14 cellular contexts compared by ENCODE assay signal in the genomic region with DNA sequence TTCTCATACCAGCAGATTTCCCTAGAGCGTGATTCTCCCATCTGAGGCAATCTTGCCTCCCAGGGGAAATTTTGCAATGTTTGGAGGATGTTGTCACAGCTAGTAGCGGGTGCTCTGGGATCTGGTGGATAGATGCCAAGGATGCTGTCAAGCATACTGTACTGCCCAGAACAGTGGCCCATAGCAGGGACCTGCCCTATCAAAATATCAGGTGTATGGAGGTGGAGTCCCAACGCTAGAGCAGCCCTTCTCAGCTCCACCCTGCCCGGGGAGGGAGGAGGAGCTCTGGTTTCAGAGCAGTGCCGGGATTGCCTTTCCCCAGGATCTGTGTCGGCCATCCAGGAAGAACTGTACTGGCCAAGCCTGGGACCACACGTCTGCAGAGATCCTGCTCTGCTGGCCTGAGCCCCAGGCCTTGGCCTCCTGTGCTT. TPM values are rescaled to one million over a fixed set of nuclear protein-coding genes. Genes with fewer than 3 reads are reported as not detected.
A peak's percentile ranks its signal among the peaks of the same experiment; 100 is the strongest.
DNase-seq lines count a peak whose midpoint lies in the region; ATAC-seq, FAIRE-seq and TF ChIP-seq lines count a peak whose summit lies in the region.
"Had no signal": no experiment of that assay in that cellular context is flagged by ENCODE, and none has a peak within 500 bp of the region (broad histone marks: within the 10 kb centered on the region; RNA-seq: fewer than 3 reads in every experiment).

No MANE protein-coding gene starts in this region.

- H2BK20ac ChIP-seq in H1 (ENCODE audit: low read length): no peak overlapping the region

- no peak for TF ChIP-seq POLR2A in H1 (IDR thresholded peaks at IDR 0.05; ENCODE audit: control extremely low read depth in 1 of 2, low read depth in 2 of 2, low read length in 2 of 2)

- no peak for TF ChIP-seq RAD21 in H1 (IDR thresholded peaks at IDR 0.05 in 1 of 2, conservative IDR thresholded peaks at IDR 0.05 in 1 of 2; ENCODE audit: low read depth in 2 of 2, low read length in 2 of 2)

- no peak overlapping the region for H3K27ac ChIP-seq in H1 (ENCODE audit: low read depth, low read length)

- H3K4me3 ChIP-seq in H1 (ENCODE audit: extremely low read depth in 1 of 4, insufficient read depth in 2 of 4, low read depth in 3 of 4, low read length in 4 of 4): no peak overlapping the region

- DNase-seq in G401 (ENCODE audit: low spot score) (peak; percentile 45), M059J (ENCODE audit: low read depth) (peak; percentile 36), H1 (ENCODE audit: low read depth in 1 of 2, low spot score in 2 of 2) (no peak), naive B cell (no peak), epidermal melanocyte (ENCODE audit: insufficient read length, low spot score) (no peak), H4 (ENCODE audit: low spot score) (no peak)
- DNase-seq: activated CD8-positive, alpha-beta T cell treated with anti-CD3 and anti-CD28 coated beads, Interleukin-2, amount 10 ng/mL, durations not matched to agents 7 days and 5 days; activated naive CD4-positive, alpha-beta T cell treated with anti-CD3 and anti-CD28 coated beads, Interleukin-2, amount 50 U/mL, for 16 hours; GOT3; hippocampal formation; NCI-H187; stimulated activated CD4-positive, alpha-beta T cell treated with anti-CD3 and anti-CD28 coated beads, Interleukin-4, amount 100 ng/mL, for 4 hours; T-cell had no signal

- H2BK120ac ChIP-seq in H1 (replicated peaks; ENCODE audit: low read depth, low read length): no peak overlapping the region

- H3K4me3 Mint-ChIP-seq in naive B cell: peak overlapping the region in 1 of 8 donors; percentile 40
- H3K4me3 Mint-ChIP-seq: activated CD8-positive, alpha-beta T cell treated with anti-CD3 and anti-CD28 coated beads, Interleukin-2, amount 10 ng/mL, durations not matched to agents 7 days and 5 days; T-cell had no signal

- in situ Hi-C loops in G401 (cut with HindIII; ENCODE audit: low sequenced_read_pairs): no loop called here

- no peak overlapping the region for H4K91ac ChIP-seq in H1 (replicated peaks; ENCODE audit: insufficient read length, low read length)

- FAIRE-seq in H1 (lab: Jason Lieb, UNC): no peak

- H2AK5ac ChIP-seq in H1 (ENCODE audit: low read depth, low read length): no peak overlapping the region

- H3K4ac ChIP-seq in H1 (replicated peaks; ENCODE audit: insufficient read length, low read depth, low read length): no peak overlapping the region

- CTCF ChIA-PET in H1 (lab: Charles Lee; ENCODE audit: partially characterized antibody): interaction anchor here (1.0 to 4.7 kb wide), 6 partner anchors 9 to 109 kb away, joined by 3 to 30 read pairs (median 8); a partner anchor contains a TSS

- H3K14ac ChIP-seq in H1 (ENCODE audit: insufficient read length): no peak overlapping the region

- H3K79me2 ChIP-seq in H1 (ENCODE audit: control insufficient read depth in 1 of 2, insufficient read depth in 2 of 2, low read length in 2 of 2): peaks cover 0 to 11% of the 10 kb centered on the region in 2 experiments; a peak in 1 of 4 replicates

- H3K27ac Mint-ChIP-seq in naive B cell: peak overlapping the region in 5 of 6 donors; percentile 56 to 83 (median 62)
- H3K27ac Mint-ChIP-seq: activated CD8-positive, alpha-beta T cell treated with anti-CD3 and anti-CD28 coated beads, Interleukin-2, amount 10 ng/mL, durations not matched to agents 7 days and 5 days had no signal

- no peak overlapping the region for H2BK12ac ChIP-seq in H1 (ENCODE audit: low read depth, low read length)

- no peaks in the 10 kb centered on the region for H3K9me3 ChIP-seq in H1 (ENCODE audit: insufficient read depth in 2 of 2, low read depth in 1 of 2, low read length in 1 of 2)

- no peak for TF ChIP-seq EP300 in H1 (IDR thresholded peaks at IDR 0.05; ENCODE audit: borderline replicate concordance in 1 of 2, low read depth in 2 of 2, low read length in 2 of 2)

- peaks cover 45 to 50% of the 10 kb centered on the region in 2 experiments for H4K20me1 ChIP-seq in H1 (replicated peaks in 1 of 2; ENCODE audit: control insufficient read depth in 1 of 2, insufficient read depth in 2 of 2, low read length in 2 of 2)

- 87% methylated on average over 7 of the region's 7 CpGs; no CpG with 5 or more reads in 1 of the 2 experiments for WGBS in H1 (ENCODE audit: extremely low coverage in 1 of 2, insufficient coverage in 1 of 2, insufficient read length in 1 of 2, insufficient replicate concordance in 2 of 2, low coverage in 1 of 2, low lambda C conversion rate in 2 of 2, missing lambda C conversion rate in 1 of 2), 2 experiments

- no peak overlapping the region for H2AFZ ChIP-seq in H1 (ENCODE audit: low read length)

- peaks cover 0 to 6% (median 1%) of the 10 kb centered on the region in 4 experiments; a peak in 4 of 7 replicates for H3K4me1 ChIP-seq in H1 (replicated peaks in 1 of 4; ENCODE audit: control insufficient read depth in 3 of 4, insufficient read depth in 4 of 4, low read length in 3 of 4)

- H4K8ac ChIP-seq in H1 (ENCODE audit: extremely low read depth, insufficient read depth, low read length): no peak overlapping the region

- no peak overlapping the region for H3K4me2 ChIP-seq in H1 (ENCODE audit: insufficient read depth in 1 of 2, low read depth in 2 of 2, low read length in 2 of 2)

- no peaks in the 10 kb centered on the region; the same call in 1 of the 2 replicates for H3K23me2 ChIP-seq in H1 (ENCODE audit: low read depth, low read length)

- H3K23ac ChIP-seq in H1 (ENCODE audit: insufficient read length): no peak overlapping the region

- H4K5ac ChIP-seq in H1 (ENCODE audit: insufficient read length, low read depth, low read length): no peak overlapping the region

- POLR2A ChIA-PET in H1 (lab: Charles Lee; ENCODE audit: partially characterized antibody): interaction anchor here (55.9 to 59.0 kb wide), 2 partner anchors 1 to 22 kb away, joined by 1874 read pairs; a partner anchor contains a TSS

- no peak overlapping the region for H3K18ac ChIP-seq in H1 (ENCODE audit: extremely low read depth, low read length)

- H3K36me3 Mint-ChIP-seq in naive B cell: no peaks in the 10 kb centered on the region

- H3K36me3 ChIP-seq in H1 (ENCODE audit: control insufficient read depth in 2 of 4, insufficient read depth in 4 of 4, low read length in 3 of 4): peaks cover 51 to 72% (median 60%) of the 10 kb centered on the region in 4 experiments

- peaks cover 0 to 1% (median 0%) of the 10 kb centered on the region in 7 donors for H3K9me3 Mint-ChIP-seq in naive B cell
- H3K9me3 Mint-ChIP-seq: T-cell had no signal

- H3K9ac ChIP-seq in H1 (replicated peaks in 1 of 4; ENCODE audit: extremely low read depth in 1 of 4, low read depth in 3 of 4, low read length in 3 of 4): no peak overlapping the region

- no peak for TF ChIP-seq CTCF in H1 (IDR thresholded peaks at IDR 0.05; ENCODE audit: control extremely low read depth in 1 of 3, insufficient read depth in 1 of 3, low read depth in 1 of 3, low read length in 3 of 3)

- H2BK5ac ChIP-seq in H1 (ENCODE audit: low read depth, low read length): no peak overlapping the region

- H3K4me1 Mint-ChIP-seq in naive B cell: peaks cover 6 to 16% (median 7%) of the 10 kb centered on the region in 3 donors

- H3K27me3 Mint-ChIP-seq in naive B cell: no peaks in the 10 kb centered on the region

- no peak overlapping the region for H2BK15ac ChIP-seq in H1 (ENCODE audit: low read length)

- 0 out of 2 replicates have a peak, but pooled peaks cover 9% of the 10 kb centered on the region for H3K79me1 ChIP-seq in H1 (ENCODE audit: low read depth, low read length)

- no peaks in the 10 kb centered on the region for H3K27me3 ChIP-seq in H1 (replicated peaks in 1 of 4; ENCODE audit: control insufficient read depth in 3 of 4, extremely low read depth in 1 of 4, insufficient read depth in 3 of 4, low read length in 3 of 4)

- no peak overlapping the region for H3K56ac ChIP-seq in H1 (replicated peaks; ENCODE audit: insufficient read length, low read depth, low read length)

- ATAC-seq in naive B cell (ENCODE audit: low read depth in 2 of 2) (no peak), HG03196 (IDR thresholded peaks at IDR 0.05; ENCODE audit: unreplicated experiment) (no peak)
- ATAC-seq: activated CD8-positive, alpha-beta T cell treated with anti-CD3 and anti-CD28 coated beads, Interleukin-2, amount 10 ng/mL, durations not matched to agents 7 days and 5 days had no signal

RNA-seq across cellular contexts. Expression of a gene that starts 10.9 kb away (rescaled TPM):
- total RNA-seq in G401 (2014; rRNA removed; shearing (Covaris generic)): 85.4 and 93.4 TPM in 2 replicates
- total RNA-seq in M059J (2014; rRNA removed; shearing (Covaris generic)): 14.3 and 19.7 TPM in 2 replicates
- total RNA-seq in H1 (2021; fragmentation: NEBNext Ultra II Directional; extraction: Animal tissue kit (Norgen Biotek cat#: 25700)): 61.1 and 61.6 TPM in 2 replicates
- polyA plus RNA-seq in H1 (2011; rRNA removed) (94.2 and 126 TPM in 2 replicates), naive B cell (ENCODE audit: low read depth in 6 of 6) (10 to 100 TPM; 39.0 to 82.5 (median 46.2) TPM)
- polyA plus RNA-seq in H1 (2011; cell fraction: cytosol; rRNA removed): 106 TPM
- polyA plus RNA-seq in H1 (2011; cell fraction: nucleus; rRNA removed): 245 TPM
- 59.3 to 105 TPM (median 99.7 TPM) in 4 replicates for polyA plus RNA-seq in H1 (2012, experiment 1 of 2)
- polyA plus RNA-seq in H1 (2012, experiment 2 of 2): 74.3 TPM
- polyA plus RNA-seq in H1 (2013, experiment 1 of 2): 33.7 TPM
- 31.1 TPM for polyA plus RNA-seq in H1 (2013, experiment 2 of 2)
- polyA minus RNA-seq in H1 (2011; rRNA and poly(A)+ RNA removed): 24.7 and 28.9 TPM in 2 replicates
- 20.5 TPM for polyA minus RNA-seq in H1 (2011; cell fraction: cytosol; rRNA and poly(A)+ RNA removed)
- polyA minus RNA-seq in H1 (2011; cell fraction: nucleus; rRNA and poly(A)+ RNA removed): 38.8 TPM
- total RNA-seq in H4 (2014; rRNA removed; shearing (Covaris generic)): 21.4 and 29.6 TPM in 2 replicates

RNA-seq across cellular contexts. Expression of a gene that starts 27.5 kb away (rescaled TPM):
- 90.2 and 121 TPM in 2 replicates for total RNA-seq in G401 (2014; rRNA removed; shearing (Covaris generic))
- 49.9 and 91.8 TPM in 2 replicates for total RNA-seq in M059J (2014; rRNA removed; shearing (Covaris generic))
- 120 TPM in 2 replicates for total RNA-seq in H1 (2021; fragmentation: NEBNext Ultra II Directional; extraction: Animal tissue kit (Norgen Biotek cat#: 25700))
- polyA plus RNA-seq in H1 (2011; rRNA removed) (61.9 and 83.4 TPM in 2 replicates), naive B cell (ENCODE audit: low read depth in 6 of 6) (100 to 1,000 TPM in 1 of 6 donors, 10 to 100 TPM in 5; 53.6 to 111 (median 63.0) TPM)
- 67.2 TPM for polyA plus RNA-seq in H1 (2011; cell fraction: cytosol; rRNA removed)
- polyA plus RNA-seq in H1 (2011; cell fraction: nucleus; rRNA removed): 179 TPM
- 78.8 to 103 TPM (median 98.1 TPM) in 4 replicates for polyA plus RNA-seq in H1 (2012, experiment 1 of 2)
- 90.9 TPM for polyA plus RNA-seq in H1 (2012, experiment 2 of 2)
- 65.5 TPM for polyA plus RNA-seq in H1 (2013, experiment 1 of 2)
- 58.4 TPM for polyA plus RNA-seq in H1 (2013, experiment 2 of 2)
- 131 and 151 TPM in 2 replicates for polyA minus RNA-seq in H1 (2011; rRNA and poly(A)+ RNA removed)
- 66.2 TPM for polyA minus RNA-seq in H1 (2011; cell fraction: cytosol; rRNA and poly(A)+ RNA removed)
- polyA minus RNA-seq in H1 (2011; cell fraction: nucleus; rRNA and poly(A)+ RNA removed): 116 TPM
- total RNA-seq in H4 (2014; rRNA removed; shearing (Covaris generic)): 24.3 and 31.0 TPM in 2 replicates

RNA-seq across cellular contexts. Expression of a gene that starts 36.2 kb away (rescaled TPM):
- 363 and 464 TPM in 2 replicates for total RNA-seq in G401 (2014; rRNA removed; shearing (Covaris generic))
- 75.2 and 139 TPM in 2 replicates for total RNA-seq in M059J (2014; rRNA removed; shearing (Covaris generic))
- 675 and 695 TPM in 2 replicates for total RNA-seq in H1 (2021; fragmentation: NEBNext Ultra II Directional; extraction: Animal tissue kit (Norgen Biotek cat#: 25700))
- polyA plus RNA-seq in H1 (2011; rRNA removed): 291 and 412 TPM in 2 replicates
- 422 TPM for polyA plus RNA-seq in H1 (2011; cell fraction: cytosol; rRNA removed)
- 936 TPM for polyA plus RNA-seq in H1 (2011; cell fraction: nucleus; rRNA removed)
- 420 to 558 TPM (median 549 TPM) in 4 replicates for polyA plus RNA-seq in H1 (2012, experiment 1 of 2)
- 262 TPM for polyA plus RNA-seq in H1 (2012, experiment 2 of 2)
- polyA plus RNA-seq in H1 (2013, experiment 1 of 2): 360 TPM
- 337 TPM for polyA plus RNA-seq in H1 (2013, experiment 2 of 2)
- 399 and 421 TPM in 2 replicates for polyA minus RNA-seq in H1 (2011; rRNA and poly(A)+ RNA removed)
- 267 TPM for polyA minus RNA-seq in H1 (2011; cell fraction: cytosol; rRNA and poly(A)+ RNA removed)
- 311 TPM for polyA minus RNA-seq in H1 (2011; cell fraction: nucleus; rRNA and poly(A)+ RNA removed)
- polyA plus RNA-seq in naive B cell (ENCODE audit: low read depth in 6 of 6): 10 to 100 TPM; 34.2 to 95.0 (median 71.6) TPM
- 107 and 109 TPM in 2 replicates for total RNA-seq in H4 (2014; rRNA removed; shearing (Covaris generic))

Comparison
In these comparisons a context has a peak if more than half of its experiments do, and no peak if none do; other contexts are left out.
1. DNase-seq: peak in G401 (single experiment) and M059J (single experiment); none in H1 (0 of 2), naive B cell (single experiment), epidermal melanocyte (single experiment) and H4 (single experiment).